2 cellular contexts compared by ENCODE assay signal in the genomic region with DNA sequence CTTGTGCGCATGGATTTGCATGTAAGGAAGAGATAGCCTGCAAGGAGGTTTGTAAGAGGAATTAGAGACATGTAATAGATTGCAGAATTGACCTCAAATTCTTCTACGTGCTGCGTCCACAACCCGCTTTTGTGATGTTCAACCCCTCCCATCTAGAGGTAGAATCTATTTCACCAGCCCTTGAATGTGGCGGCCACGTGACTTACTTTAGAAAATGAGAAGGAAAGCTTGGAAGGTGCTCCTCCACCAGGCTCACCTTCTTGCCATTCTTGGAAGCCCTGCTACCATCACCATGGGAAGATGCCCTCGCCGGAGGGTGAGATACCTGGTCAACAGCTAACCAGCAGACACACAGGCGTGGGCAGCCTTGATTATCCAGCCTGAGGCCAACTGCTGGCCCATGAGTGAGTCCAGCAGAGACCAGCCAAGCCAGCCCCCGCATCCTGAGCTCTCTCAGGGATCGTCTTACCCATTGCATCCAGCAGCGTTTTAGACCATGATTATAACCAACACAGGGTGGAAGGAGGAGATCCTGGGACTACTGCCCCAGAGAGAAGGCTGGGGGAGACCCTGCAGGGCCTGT.
TF ChIP-seq lines count a peak whose summit lies in the region.

No MANE protein-coding gene starts in this region.

TF ChIP-seq in HEK293, 187 proteins besides CTCF, POLR2A, EP300 and RAD21 (continued from another document):
- TF ChIP-seq, protein P1, sequence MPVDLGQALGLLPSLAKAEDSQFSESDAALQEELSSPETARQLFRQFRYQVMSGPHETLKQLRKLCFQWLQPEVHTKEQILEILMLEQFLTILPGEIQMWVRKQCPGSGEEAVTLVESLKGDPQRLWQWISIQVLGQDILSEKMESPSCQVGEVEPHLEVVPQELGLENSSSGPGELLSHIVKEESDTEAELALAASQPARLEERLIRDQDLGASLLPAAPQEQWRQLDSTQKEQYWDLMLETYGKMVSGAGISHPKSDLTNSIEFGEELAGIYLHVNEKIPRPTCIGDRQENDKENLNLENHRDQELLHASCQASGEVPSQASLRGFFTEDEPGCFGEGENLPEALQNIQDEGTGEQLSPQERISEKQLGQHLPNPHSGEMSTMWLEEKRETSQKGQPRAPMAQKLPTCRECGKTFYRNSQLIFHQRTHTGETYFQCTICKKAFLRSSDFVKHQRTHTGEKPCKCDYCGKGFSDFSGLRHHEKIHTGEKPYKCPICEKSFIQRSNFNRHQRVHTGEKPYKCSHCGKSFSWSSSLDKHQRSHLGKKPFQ (tag by site-specific recombination; IDR thresholded peaks at IDR 0.05): no peak
- TF ChIP-seq ZFHX2 (tag by site-specific recombination; conservative IDR thresholded peaks at IDR 0.05) (peak; percentile 65), GLIS1 (tag by site-specific recombination; IDR thresholded peaks at IDR 0.05) (no peak), ZNF23 (tag by site-specific recombination; IDR thresholded peaks at IDR 0.05; ENCODE audit: borderline replicate concordance) (no peak), ZNF416 (tag by site-specific recombination; IDR thresholded peaks at IDR 0.05) (no peak), ZBTB8A (tag by site-specific recombination; IDR thresholded peaks at IDR 0.05) (no peak), ZNF140 (tag by site-specific recombination; IDR thresholded peaks at IDR 0.05) (no peak), OVOL3 (tag by site-specific recombination; IDR thresholded peaks at IDR 0.05) (no peak), ZNF747 (tag by site-specific recombination; IDR thresholded peaks at IDR 0.05) (no peak), ZNF341 (tag by site-specific recombination; IDR thresholded peaks at IDR 0.05; ENCODE audit: low read depth) (no peak), MEIS1 (CRISPR knock-in tag; IDR thresholded peaks at IDR 0.05; ENCODE audit: borderline replicate concordance) (no peak), ZNF391 (tag by site-specific recombination; IDR thresholded peaks at IDR 0.05; ENCODE audit: borderline replicate concordance, low read depth) (no peak), ZIC2 (tag by site-specific recombination; IDR thresholded peaks at IDR 0.05) (no peak), ZNF214 (tag by site-specific recombination; IDR thresholded peaks at IDR 0.05; ENCODE audit: borderline replicate concordance) (no peak), ZNF146 (tag by site-specific recombination; IDR thresholded peaks at IDR 0.05) (no peak)
- TF ChIP-seq, protein P2, sequence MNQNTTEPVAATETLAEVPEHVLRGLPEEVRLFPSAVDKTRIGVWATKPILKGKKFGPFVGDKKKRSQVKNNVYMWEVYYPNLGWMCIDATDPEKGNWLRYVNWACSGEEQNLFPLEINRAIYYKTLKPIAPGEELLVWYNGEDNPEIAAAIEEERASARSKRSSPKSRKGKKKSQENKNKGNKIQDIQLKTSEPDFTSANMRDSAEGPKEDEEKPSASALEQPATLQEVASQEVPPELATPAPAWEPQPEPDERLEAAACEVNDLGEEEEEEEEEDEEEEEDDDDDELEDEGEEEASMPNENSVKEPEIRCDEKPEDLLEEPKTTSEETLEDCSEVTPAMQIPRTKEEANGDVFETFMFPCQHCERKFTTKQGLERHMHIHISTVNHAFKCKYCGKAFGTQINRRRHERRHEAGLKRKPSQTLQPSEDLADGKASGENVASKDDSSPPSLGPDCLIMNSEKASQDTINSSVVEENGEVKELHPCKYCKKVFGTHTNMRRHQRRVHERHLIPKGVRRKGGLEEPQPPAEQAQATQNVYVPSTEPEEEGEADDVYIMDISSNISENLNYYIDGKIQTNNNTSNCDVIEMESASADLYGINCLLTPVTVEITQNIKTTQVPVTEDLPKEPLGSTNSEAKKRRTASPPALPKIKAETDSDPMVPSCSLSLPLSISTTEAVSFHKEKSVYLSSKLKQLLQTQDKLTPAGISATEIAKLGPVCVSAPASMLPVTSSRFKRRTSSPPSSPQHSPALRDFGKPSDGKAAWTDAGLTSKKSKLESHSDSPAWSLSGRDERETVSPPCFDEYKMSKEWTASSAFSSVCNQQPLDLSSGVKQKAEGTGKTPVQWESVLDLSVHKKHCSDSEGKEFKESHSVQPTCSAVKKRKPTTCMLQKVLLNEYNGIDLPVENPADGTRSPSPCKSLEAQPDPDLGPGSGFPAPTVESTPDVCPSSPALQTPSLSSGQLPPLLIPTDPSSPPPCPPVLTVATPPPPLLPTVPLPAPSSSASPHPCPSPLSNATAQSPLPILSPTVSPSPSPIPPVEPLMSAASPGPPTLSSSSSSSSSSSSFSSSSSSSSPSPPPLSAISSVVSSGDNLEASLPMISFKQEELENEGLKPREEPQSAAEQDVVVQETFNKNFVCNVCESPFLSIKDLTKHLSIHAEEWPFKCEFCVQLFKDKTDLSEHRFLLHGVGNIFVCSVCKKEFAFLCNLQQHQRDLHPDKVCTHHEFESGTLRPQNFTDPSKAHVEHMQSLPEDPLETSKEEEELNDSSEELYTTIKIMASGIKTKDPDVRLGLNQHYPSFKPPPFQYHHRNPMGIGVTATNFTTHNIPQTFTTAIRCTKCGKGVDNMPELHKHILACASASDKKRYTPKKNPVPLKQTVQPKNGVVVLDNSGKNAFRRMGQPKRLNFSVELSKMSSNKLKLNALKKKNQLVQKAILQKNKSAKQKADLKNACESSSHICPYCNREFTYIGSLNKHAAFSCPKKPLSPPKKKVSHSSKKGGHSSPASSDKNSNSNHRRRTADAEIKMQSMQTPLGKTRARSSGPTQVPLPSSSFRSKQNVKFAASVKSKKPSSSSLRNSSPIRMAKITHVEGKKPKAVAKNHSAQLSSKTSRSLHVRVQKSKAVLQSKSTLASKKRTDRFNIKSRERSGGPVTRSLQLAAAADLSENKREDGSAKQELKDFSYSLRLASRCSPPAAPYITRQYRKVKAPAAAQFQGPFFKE (tag by site-specific recombination; IDR thresholded peaks at IDR 0.05; ENCODE audit: borderline replicate concordance): 0 out of 2 replicates have a peak, but pooled peaks have one; percentile 15
- TF ChIP-seq, protein P3, sequence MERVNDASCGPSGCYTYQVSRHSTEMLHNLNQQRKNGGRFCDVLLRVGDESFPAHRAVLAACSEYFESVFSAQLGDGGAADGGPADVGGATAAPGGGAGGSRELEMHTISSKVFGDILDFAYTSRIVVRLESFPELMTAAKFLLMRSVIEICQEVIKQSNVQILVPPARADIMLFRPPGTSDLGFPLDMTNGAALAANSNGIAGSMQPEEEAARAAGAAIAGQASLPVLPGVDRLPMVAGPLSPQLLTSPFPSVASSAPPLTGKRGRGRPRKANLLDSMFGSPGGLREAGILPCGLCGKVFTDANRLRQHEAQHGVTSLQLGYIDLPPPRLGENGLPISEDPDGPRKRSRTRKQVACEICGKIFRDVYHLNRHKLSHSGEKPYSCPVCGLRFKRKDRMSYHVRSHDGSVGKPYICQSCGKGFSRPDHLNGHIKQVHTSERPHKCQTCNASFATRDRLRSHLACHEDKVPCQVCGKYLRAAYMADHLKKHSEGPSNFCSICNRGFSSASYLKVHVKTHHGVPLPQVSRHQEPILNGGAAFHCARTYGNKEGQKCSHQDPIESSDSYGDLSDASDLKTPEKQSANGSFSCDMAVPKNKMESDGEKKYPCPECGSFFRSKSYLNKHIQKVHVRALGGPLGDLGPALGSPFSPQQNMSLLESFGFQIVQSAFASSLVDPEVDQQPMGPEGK (tag by site-specific recombination; IDR thresholded peaks at IDR 0.05): no peak

TF ChIP-seq in H1, 55 proteins besides CTCF, POLR2A, EP300 and RAD21 (continued from another document):
- TF ChIP-seq, protein P4, sequence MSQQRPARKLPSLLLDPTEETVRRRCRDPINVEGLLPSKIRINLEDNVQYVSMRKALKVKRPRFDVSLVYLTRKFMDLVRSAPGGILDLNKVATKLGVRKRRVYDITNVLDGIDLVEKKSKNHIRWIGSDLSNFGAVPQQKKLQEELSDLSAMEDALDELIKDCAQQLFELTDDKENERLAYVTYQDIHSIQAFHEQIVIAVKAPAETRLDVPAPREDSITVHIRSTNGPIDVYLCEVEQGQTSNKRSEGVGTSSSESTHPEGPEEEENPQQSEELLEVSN (IDR thresholded peaks at IDR 0.05): no peak
- TF ChIP-seq GABPA (IDR thresholded peaks at IDR 0.05; ENCODE audit: borderline replicate concordance, insufficient read depth, low read length) (no peak), EGR1 (IDR thresholded peaks at IDR 0.05; ENCODE audit: borderline replicate concordance, low read depth, low read length) (no peak), EZH2 (IDR thresholded peaks at IDR 0.05; ENCODE audit: low read depth, low read length, severe bottlenecking) (no peak), JUND (IDR thresholded peaks at IDR 0.05; ENCODE audit: low read length) (no peak), GTF2F1 (IDR thresholded peaks at IDR 0.05; ENCODE audit: borderline replicate concordance, low read depth, low read length) (no peak), BCL11A (IDR thresholded peaks at IDR 0.05; ENCODE audit: low read depth in 2 of 2, low read length in 2 of 2) (no peak), TAF7 (optimal IDR thresholded peaks at IDR 0.05; ENCODE audit: borderline replicate concordance, low read depth, low read length) (no peak), NRF1 (IDR thresholded peaks at IDR 0.05; ENCODE audit: low read depth, low read length) (no peak), CEBPB (IDR thresholded peaks at IDR 0.05; ENCODE audit: low read depth, low read length) (no peak), SIX5 (IDR thresholded peaks at IDR 0.05; ENCODE audit: low read depth, low read length) (no peak), RBBP5 (IDR thresholded peaks at IDR 0.05; ENCODE audit: borderline replicate concordance, low read depth, low read length) (no peak), BRCA1 (IDR thresholded peaks at IDR 0.05; ENCODE audit: low read depth, low read length) (no peak)
- TF ChIP-seq, protein P5, sequence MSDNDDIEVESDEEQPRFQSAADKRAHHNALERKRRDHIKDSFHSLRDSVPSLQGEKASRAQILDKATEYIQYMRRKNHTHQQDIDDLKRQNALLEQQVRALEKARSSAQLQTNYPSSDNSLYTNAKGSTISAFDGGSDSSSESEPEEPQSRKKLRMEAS (IDR thresholded peaks at IDR 0.05): no peak
